Comparison of ENCODE assay signal across 1 cellular context in genomic region chr21:37562920-37563640, GRCh38.
TF ChIP-seq lines count a peak whose summit lies in the region.

No MANE protein-coding gene starts in this region.

TF ChIP-seq in SK-N-SH, 30 proteins besides CTCF, POLR2A, EP300 and RAD21 (continued from another document):
- no peak for TF ChIP-seq POLR2AphosphoS5 (IDR thresholded peaks at IDR 0.05; ENCODE audit: low read depth, low read length)
- no peak for TF ChIP-seq FOXM1 (IDR thresholded peaks at IDR 0.05; ENCODE audit: low read depth)
- no peak for TF ChIP-seq RCOR1 (IDR thresholded peaks at IDR 0.05; ENCODE audit: low read length)
